8 cellular contexts compared by ENCODE assay signal in the genomic region with DNA sequence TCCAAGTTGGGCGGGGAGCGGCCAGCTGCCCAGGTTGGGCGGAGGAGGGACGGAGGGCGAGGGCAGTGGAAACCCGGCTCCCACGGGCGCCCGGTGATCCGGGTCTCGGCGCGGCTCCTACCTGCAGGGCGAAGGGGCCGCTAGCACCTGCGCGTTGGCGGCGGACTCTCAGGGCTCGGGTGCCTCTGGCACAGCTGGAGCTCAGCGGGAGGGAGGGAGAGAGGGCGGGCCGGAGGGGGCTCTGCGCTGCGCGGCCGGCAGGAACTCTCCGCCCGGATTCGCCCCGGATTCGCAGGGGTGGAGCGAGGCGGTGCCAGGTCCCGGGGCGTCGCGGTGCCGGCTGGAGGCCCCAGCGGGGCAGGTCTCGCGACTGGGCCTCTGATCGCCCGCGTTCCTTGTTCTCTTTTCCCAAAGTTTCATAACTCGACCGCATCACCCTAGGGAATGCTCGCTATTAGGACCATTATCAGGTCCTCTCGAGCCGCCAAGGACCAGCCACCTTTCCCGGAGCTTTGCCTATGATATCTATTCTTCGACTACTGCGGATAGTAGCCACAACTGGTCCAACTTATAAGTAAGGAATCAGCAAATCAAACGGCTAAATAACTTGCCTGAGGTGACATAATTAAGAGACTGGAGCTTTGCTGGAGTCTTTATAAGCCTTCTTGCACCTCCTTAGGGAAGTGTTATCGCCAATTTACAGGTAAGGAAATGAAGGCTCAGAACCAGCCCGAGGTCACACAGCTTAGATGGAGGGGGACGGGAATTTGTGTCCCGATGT. TPM values are rescaled to one million over a fixed set of nuclear protein-coding genes. Genes with fewer than 3 reads are reported as not detected.
DNase-seq lines count a peak whose midpoint lies in the region; ATAC-seq and TF ChIP-seq lines count a peak whose summit lies in the region.

A gene with protein sequence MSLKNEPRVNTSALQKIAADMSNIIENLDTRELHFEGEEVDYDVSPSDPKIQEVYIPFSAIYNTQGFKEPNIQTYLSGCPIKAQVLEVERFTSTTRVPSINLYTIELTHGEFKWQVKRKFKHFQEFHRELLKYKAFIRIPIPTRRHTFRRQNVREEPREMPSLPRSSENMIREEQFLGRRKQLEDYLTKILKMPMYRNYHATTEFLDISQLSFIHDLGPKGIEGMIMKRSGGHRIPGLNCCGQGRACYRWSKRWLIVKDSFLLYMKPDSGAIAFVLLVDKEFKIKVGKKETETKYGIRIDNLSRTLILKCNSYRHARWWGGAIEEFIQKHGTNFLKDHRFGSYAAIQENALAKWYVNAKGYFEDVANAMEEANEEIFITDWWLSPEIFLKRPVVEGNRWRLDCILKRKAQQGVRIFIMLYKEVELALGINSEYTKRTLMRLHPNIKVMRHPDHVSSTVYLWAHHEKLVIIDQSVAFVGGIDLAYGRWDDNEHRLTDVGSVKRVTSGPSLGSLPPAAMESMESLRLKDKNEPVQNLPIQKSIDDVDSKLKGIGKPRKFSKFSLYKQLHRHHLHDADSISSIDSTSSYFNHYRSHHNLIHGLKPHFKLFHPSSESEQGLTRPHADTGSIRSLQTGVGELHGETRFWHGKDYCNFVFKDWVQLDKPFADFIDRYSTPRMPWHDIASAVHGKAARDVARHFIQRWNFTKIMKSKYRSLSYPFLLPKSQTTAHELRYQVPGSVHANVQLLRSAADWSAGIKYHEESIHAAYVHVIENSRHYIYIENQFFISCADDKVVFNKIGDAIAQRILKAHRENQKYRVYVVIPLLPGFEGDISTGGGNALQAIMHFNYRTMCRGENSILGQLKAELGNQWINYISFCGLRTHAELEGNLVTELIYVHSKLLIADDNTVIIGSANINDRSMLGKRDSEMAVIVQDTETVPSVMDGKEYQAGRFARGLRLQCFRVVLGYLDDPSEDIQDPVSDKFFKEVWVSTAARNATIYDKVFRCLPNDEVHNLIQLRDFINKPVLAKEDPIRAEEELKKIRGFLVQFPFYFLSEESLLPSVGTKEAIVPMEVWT (minus strand): TSS at position 206 of the 781 bp plus-strand sequence. CDS start 72,432 bp downstream, outside the sequence.

- CTCF ChIA-PET in AG04450 (lab: Charles Lee) = interaction anchor here (1.3 to 1.6 kb wide), 2 partner anchors 19 to 20 kb away, joined by 6 read pairs; no protein-coding TSS in a partner anchor

- H3K4me1 ChIP-seq in mucosa of descending colon (ENCODE audit: low read depth) = peaks cover 12% of the 10 kb centered on the region

- no peaks in the 10 kb centered on the region for H3K27me3 ChIP-seq in AG04450 (ENCODE audit: control insufficient read depth, insufficient read depth, low read length)

- DNase-seq in AG04450 (ENCODE audit: low read depth, low spot score) (no peak), NCI-H2196 treated with DMSO at 0.1 percent for 48 hours (lab: John Stamatoyannopoulos, UW; ENCODE audit: unreplicated experiment) (peak; percentile 83), activated T-cell treated with anti-CD3 and anti-CD28 coated beads for 48 hours (ENCODE audit: low read depth) (peak; percentile 18), mucosa of descending colon (peak; percentile 87 to 94 (median 91)), substantia nigra (lab: John Stamatoyannopoulos, UW) (peak in 48 of 49 donors; percentile 38 to 94 (median 75))

- ATAC-seq in GM18517 (IDR thresholded peaks at IDR 0.05; ENCODE audit: unreplicated experiment) = peak; percentile 42
- peak; percentile 41 for ATAC-seq in HG02970 (IDR thresholded peaks at IDR 0.05; ENCODE audit: low FRiP score, unreplicated experiment)
- ATAC-seq in esophagus mucosa = peak; percentile 78
- ATAC-seq in mucosa of descending colon = peak; percentile 85

- TF ChIP-seq CTCF in AG04450 (IDR thresholded peaks at IDR 0.05; ENCODE audit: low read depth, low read length) = no peak
- TF ChIP-seq CTCF in mucosa of descending colon (IDR thresholded peaks at IDR 0.05) = no peak

- POLR2A ChIA-PET in AG04450 (lab: Yijun Ruan, JAX) = interaction anchor here (0.6 to 1.3 kb wide), 7 partner anchors 14 to 901 kb away, joined by 3 to 7 read pairs (median 4); no protein-coding TSS in a partner anchor

- no peaks in the 10 kb centered on the region for H3K9me3 ChIP-seq in AG04450 (ENCODE audit: control insufficient read depth, insufficient read depth, low read length)
- no peaks in the 10 kb centered on the region for H3K9me3 ChIP-seq in mucosa of descending colon

- intact Hi-C loops in mucosa of descending colon (cut with DNase I, micrococcal nuclease) = no loop called here

- no peaks in the 10 kb centered on the region for H3K36me3 ChIP-seq in mucosa of descending colon (ENCODE audit: low read depth)

- H3K4me3 ChIP-seq in AG04450 (ENCODE audit: low read depth, low read length) (peak within 1 kb of the TSS; percentile 80), mucosa of descending colon (peak within 1 kb of the TSS; percentile 60)

- H3K27ac ChIP-seq in AG04450 (ENCODE audit: low read depth, low read length) (peak within 1 kb of the TSS; percentile 96), substantia nigra (ENCODE audit: low read depth, low read length, poor library complexity, severe bottlenecking) (peak within 1 kb of the TSS; percentile 100)

RNA-seq across cellular contexts. Expression of the gene that starts here (rescaled TPM):
- 13.9 and 20.2 TPM in 2 replicates for polyA plus RNA-seq in AG04450 (2011; rRNA removed)
- 29.4 and 44.9 TPM in 2 replicates for polyA minus RNA-seq in AG04450 (2011; rRNA and poly(A)+ RNA removed)
- total RNA-seq in esophagus mucosa (74.3 TPM), mucosa of descending colon (100 to 1,000 TPM in 1 of 3 donors, 10 to 100 TPM in 2; 46.6 to 105 (median 65.1) TPM)
